ENCODE assay signal across 14 cellular contexts in genomic region chrX:154670848-154671247, GRCh38. TPM values are rescaled to one million over a fixed set of nuclear protein-coding genes. Genes with fewer than 3 reads are reported as not detected.
"Had no signal": no experiment of that assay in that cellular context is flagged by ENCODE, and none has a peak within 500 bp of the region (broad histone marks: within the 10 kb centered on the region; RNA-seq: fewer than 3 reads in every experiment).

No MANE protein-coding gene starts in this region.

RNA-seq across cellular contexts. Expression of gene CTAG2, which starts 17.5 kb away (rescaled TPM):
- total RNA-seq: activated CD4-positive, alpha-beta T cell treated with anti-CD3 and anti-CD28 coated beads for 36 hours; activated CD4-positive, alpha-beta T cell treated with anti-CD3 and anti-CD28 coated beads, Interleukin-2, amount 10 ng/mL, durations not matched to agents 7 days and 5 days; activated CD8-positive, alpha-beta T cell treated with anti-CD3 and anti-CD28 coated beads, Interleukin-2, amount 10 ng/mL, durations not matched to agents 7 days and 5 days; activated naive CD4-positive, alpha-beta T cell treated with anti-CD3 and anti-CD28 coated beads, Interleukin-2, amount 50 U/mL, for 72 hours; activated T-helper 2 cell treated with anti-CD3 and anti-CD28 coated beads, Interferon-gamma antibody, Interleukin-2, Interleukin-4, amounts not matched to agents 10 μg/mL and 5 μg/mL and 100 μg/mL, durations not matched to agents 14 hours and 24 hours and 36 hours; aorta; astrocyte; body of pancreas; breast epithelium; cardiac septum; cerebellum had no signal

RNA-seq across cellular contexts. Expression of gene CTAG1B, which starts 51.8 kb away (rescaled TPM):
- total RNA-seq: activated CD4-positive, alpha-beta T cell treated with anti-CD3 and anti-CD28 coated beads for 36 hours; activated CD4-positive, alpha-beta T cell treated with anti-CD3 and anti-CD28 coated beads, Interleukin-2, amount 10 ng/mL, durations not matched to agents 7 days and 5 days; activated CD8-positive, alpha-beta memory T cell treated with anti-CD3 and anti-CD28 coated beads, Interleukin-2, amount 10 ng/mL, durations not matched to agents 7 days and 5 days; activated CD8-positive, alpha-beta T cell treated with anti-CD3 and anti-CD28 coated beads, Interleukin-2, amount 10 ng/mL, durations not matched to agents 7 days and 5 days; activated naive CD4-positive, alpha-beta T cell treated with anti-CD3 and anti-CD28 coated beads, Interleukin-2, amount 50 U/mL, for 72 hours; activated naive CD8-positive, alpha-beta T cell treated with anti-CD3 and anti-CD28 coated beads for 36 hours; activated T-helper 2 cell treated with anti-CD3 and anti-CD28 coated beads, Interferon-gamma antibody, Interleukin-2, Interleukin-4, amounts not matched to agents 10 μg/mL and 5 μg/mL and 100 μg/mL, durations not matched to agents 14 hours and 24 hours and 36 hours; adrenal gland; aorta; astrocyte; body of pancreas; cardiac septum; cerebellum had no signal
- polyA plus RNA-seq: aorta had no signal
